1 cellular context compared by ENCODE assay signal in the genomic region with DNA sequence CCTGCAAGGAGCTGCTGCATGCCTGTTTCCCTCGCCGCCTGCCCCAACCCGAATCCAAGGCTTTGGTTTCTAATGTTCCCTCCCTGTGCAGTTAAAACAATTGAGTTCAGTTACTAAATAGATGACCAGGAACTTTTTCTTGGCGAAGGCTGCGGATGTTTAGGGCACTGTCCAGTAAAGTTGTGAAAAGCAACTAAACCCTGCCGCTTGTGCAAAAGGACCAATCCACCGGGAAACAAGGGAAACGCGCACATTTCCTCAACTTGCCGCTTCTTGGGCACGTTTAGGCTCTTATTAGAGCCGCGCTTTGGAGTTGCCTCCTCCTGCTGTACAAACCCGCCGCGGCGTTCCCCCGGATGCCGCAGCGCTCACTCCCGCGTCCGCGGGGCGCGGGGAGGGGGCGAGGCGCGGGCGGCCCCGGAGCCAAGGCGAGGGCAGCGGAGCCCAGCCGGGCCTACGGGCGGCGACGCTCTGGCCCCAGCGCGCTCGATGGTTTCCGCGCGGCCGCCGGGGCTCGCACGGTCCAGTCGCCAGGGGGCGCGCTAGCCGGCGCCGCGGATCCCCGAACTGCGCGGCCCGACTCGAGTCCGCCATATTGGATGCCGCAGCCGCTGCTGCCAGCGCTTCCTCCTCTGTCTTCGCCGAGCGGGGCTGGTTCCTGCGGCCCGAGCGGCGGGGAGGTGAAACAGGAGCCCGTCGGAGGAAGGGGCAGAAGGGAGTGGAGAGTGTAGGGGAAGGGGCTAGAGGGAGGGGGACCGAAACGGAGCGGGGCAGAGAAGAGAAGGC.
A peak's percentile ranks its signal among the peaks of the same experiment; 100 is the strongest.
TF ChIP-seq lines count a peak whose summit lies in the region.

A gene with protein sequence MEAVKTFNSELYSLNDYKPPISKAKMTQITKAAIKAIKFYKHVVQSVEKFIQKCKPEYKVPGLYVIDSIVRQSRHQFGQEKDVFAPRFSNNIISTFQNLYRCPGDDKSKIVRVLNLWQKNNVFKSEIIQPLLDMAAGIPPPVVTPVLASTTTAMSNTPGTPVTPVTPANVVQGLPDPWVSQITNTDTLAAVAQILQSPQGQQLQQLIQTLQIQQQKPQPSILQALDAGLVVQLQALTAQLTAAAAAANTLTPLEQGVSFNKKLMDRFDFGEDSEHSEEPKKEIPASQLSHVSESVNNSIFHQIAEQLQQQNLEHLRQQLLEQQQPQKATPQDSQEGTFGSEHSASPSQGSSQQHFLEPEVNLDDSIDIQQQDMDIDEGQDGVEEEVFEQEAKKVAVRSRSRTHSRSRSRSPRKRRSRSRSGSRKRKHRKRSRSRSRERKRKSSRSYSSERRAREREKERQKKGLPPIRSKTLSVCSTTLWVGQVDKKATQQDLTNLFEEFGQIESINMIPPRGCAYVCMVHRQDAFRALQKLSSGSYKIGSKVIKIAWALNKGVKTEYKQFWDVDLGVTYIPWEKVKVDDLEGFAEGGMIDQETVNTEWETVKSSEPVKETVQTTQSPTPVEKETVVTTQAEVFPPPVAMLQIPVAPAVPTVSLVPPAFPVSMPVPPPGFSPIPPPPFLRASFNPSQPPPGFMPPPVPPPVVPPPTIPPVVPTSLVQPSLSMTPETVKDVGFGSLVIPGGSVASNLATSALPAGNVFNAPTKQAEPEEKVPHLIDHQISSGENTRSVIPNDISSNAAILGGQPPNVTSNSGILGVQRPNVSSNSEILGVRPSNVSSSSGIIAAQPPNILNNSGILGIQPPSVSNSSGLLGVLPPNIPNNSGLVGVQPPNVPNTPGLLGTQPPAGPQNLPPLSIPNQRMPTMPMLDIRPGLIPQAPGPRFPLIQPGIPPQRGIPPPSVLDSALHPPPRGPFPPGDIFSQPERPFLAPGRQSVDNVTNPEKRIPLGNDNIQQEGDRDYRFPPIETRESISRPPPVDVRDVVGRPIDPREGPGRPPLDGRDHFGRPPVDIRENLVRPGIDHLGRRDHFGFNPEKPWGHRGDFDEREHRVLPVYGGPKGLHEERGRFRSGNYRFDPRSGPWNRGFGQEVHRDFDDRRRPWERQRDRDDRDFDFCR (N-terminal part only) (plus strand): TSS at position 593 of the 786 bp plus-strand sequence. CDS start 485 bp downstream, outside the sequence.

TF ChIP-seq in HepG2, 621 proteins besides CTCF, POLR2A, EP300 and RAD21 (continued from another document and continues in another):
- TF ChIP-seq ZNF670 (CRISPR knock-in tag; IDR thresholded peaks at IDR 0.05; ENCODE audit: borderline replicate concordance), result 0 out of 2 replicates have a peak, but pooled peaks have one; percentile 34
- 0 out of 2 replicates have a peak, but pooled peaks have one; percentile 35 for TF ChIP-seq ZBTB20 (CRISPR knock-in tag; IDR thresholded peaks at IDR 0.05; ENCODE audit: borderline replicate concordance, low read depth)
- TF ChIP-seq, protein P1, sequence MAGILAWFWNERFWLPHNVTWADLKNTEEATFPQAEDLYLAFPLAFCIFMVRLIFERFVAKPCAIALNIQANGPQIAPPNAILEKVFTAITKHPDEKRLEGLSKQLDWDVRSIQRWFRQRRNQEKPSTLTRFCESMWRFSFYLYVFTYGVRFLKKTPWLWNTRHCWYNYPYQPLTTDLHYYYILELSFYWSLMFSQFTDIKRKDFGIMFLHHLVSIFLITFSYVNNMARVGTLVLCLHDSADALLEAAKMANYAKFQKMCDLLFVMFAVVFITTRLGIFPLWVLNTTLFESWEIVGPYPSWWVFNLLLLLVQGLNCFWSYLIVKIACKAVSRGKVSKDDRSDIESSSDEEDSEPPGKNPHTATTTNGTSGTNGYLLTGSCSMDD (CRISPR knock-in tag; IDR thresholded peaks at IDR 0.05), result no peak
- TF ChIP-seq, protein P2, sequence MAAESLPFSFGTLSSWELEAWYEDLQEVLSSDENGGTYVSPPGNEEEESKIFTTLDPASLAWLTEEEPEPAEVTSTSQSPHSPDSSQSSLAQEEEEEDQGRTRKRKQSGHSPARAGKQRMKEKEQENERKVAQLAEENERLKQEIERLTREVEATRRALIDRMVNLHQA (CRISPR knock-in tag; IDR thresholded peaks at IDR 0.05), result no peak
- TF ChIP-seq KLF12 (CRISPR knock-in tag; IDR thresholded peaks at IDR 0.05; ENCODE audit: borderline replicate concordance), result no peak
- no peak for TF ChIP-seq MBD4 (IDR thresholded peaks at IDR 0.05; ENCODE audit: borderline replicate concordance, low read length)
- peak; percentile 30 for TF ChIP-seq RBM39 (IDR thresholded peaks at IDR 0.05; ENCODE audit: low read depth, low read length, poor library complexity, severe bottlenecking)
- TF ChIP-seq PTBP1 (IDR thresholded peaks at IDR 0.05; ENCODE audit: low read depth, low read length, poor library complexity, severe bottlenecking), result no peak
- TF ChIP-seq ZNF253 (CRISPR knock-in tag; IDR thresholded peaks at IDR 0.05; ENCODE audit: borderline replicate concordance), result no peak
- TF ChIP-seq ZEB1 (IDR thresholded peaks at IDR 0.05; ENCODE audit: insufficient replicate concordance, low read depth), result peak; percentile 72
- peak; percentile 94 for TF ChIP-seq YEATS4 (CRISPR knock-in tag; IDR thresholded peaks at IDR 0.05; ENCODE audit: borderline replicate concordance)
- TF ChIP-seq CBFB (CRISPR knock-in tag; IDR thresholded peaks at IDR 0.05), result 0 out of 2 replicates have a peak, but pooled peaks have one; percentile 25
- peak; percentile 51; the same call in 1 of the 2 replicates for TF ChIP-seq ZNF761 (CRISPR knock-in tag; conservative IDR thresholded peaks at IDR 0.05)
- TF ChIP-seq BCL3 (CRISPR knock-in tag; IDR thresholded peaks at IDR 0.05), result no peak
- TF ChIP-seq E2F1 (CRISPR knock-in tag; IDR thresholded peaks at IDR 0.05), result peak; percentile 53
- peak; percentile 51; the same call in 1 of the 2 replicates for TF ChIP-seq DR1 (CRISPR knock-in tag; IDR thresholded peaks at IDR 0.05)
- peak; percentile 81; the same call in 1 of the 2 replicates for TF ChIP-seq ZNF672 (CRISPR knock-in tag; IDR thresholded peaks at IDR 0.05)
- no peak for TF ChIP-seq ATF7 (IDR thresholded peaks at IDR 0.05)
- TF ChIP-seq ATF7 (CRISPR knock-in tag; IDR thresholded peaks at IDR 0.05), result peak; percentile 71; the same call in 1 of the 2 replicates
- TF ChIP-seq, protein P3, sequence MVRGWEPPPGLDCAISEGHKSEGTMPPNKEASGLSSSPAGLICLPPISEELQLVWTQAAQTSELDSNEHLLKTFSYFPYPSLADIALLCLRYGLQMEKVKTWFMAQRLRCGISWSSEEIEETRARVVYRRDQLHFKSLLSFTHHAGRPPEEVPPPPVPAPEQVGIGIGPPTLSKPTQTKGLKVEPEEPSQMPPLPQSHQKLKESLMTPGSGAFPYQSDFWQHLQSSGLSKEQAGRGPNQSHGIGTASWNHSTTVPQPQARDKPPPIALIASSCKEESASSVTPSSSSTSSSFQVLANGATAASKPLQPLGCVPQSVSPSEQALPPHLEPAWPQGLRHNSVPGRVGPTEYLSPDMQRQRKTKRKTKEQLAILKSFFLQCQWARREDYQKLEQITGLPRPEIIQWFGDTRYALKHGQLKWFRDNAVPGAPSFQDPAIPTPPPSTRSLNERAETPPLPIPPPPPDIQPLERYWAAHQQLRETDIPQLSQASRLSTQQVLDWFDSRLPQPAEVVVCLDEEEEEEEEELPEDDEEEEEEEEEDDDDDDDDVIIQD (CRISPR knock-in tag; IDR thresholded peaks at IDR 0.05; ENCODE audit: low read depth), result peak; percentile 16; the same call in 1 of the 2 replicates
- TF ChIP-seq, protein P4, sequence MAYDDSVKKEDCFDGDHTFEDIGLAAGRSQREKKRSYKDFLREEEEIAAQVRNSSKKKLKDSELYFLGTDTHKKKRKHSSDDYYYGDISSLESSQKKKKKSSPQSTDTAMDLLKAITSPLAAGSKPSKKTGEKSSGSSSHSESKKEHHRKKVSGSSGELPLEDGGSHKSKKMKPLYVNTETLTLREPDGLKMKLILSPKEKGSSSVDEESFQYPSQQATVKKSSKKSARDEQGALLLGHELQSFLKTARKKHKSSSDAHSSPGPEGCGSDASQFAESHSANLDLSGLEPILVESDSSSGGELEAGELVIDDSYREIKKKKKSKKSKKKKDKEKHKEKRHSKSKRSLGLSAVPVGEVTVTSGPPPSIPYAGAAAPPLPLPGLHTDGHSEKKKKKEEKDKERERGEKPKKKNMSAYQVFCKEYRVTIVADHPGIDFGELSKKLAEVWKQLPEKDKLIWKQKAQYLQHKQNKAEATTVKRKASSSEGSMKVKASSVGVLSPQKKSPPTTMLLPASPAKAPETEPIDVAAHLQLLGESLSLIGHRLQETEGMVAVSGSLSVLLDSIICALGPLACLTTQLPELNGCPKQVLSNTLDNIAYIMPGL (CRISPR knock-in tag; IDR thresholded peaks at IDR 0.05; ENCODE audit: borderline replicate concordance in 1 of 2, low read depth in 1 of 2), result peak; percentile 98 to 99
- TF ChIP-seq ZNF251 (CRISPR knock-in tag; IDR thresholded peaks at IDR 0.05), result no peak
- TF ChIP-seq, protein P5, sequence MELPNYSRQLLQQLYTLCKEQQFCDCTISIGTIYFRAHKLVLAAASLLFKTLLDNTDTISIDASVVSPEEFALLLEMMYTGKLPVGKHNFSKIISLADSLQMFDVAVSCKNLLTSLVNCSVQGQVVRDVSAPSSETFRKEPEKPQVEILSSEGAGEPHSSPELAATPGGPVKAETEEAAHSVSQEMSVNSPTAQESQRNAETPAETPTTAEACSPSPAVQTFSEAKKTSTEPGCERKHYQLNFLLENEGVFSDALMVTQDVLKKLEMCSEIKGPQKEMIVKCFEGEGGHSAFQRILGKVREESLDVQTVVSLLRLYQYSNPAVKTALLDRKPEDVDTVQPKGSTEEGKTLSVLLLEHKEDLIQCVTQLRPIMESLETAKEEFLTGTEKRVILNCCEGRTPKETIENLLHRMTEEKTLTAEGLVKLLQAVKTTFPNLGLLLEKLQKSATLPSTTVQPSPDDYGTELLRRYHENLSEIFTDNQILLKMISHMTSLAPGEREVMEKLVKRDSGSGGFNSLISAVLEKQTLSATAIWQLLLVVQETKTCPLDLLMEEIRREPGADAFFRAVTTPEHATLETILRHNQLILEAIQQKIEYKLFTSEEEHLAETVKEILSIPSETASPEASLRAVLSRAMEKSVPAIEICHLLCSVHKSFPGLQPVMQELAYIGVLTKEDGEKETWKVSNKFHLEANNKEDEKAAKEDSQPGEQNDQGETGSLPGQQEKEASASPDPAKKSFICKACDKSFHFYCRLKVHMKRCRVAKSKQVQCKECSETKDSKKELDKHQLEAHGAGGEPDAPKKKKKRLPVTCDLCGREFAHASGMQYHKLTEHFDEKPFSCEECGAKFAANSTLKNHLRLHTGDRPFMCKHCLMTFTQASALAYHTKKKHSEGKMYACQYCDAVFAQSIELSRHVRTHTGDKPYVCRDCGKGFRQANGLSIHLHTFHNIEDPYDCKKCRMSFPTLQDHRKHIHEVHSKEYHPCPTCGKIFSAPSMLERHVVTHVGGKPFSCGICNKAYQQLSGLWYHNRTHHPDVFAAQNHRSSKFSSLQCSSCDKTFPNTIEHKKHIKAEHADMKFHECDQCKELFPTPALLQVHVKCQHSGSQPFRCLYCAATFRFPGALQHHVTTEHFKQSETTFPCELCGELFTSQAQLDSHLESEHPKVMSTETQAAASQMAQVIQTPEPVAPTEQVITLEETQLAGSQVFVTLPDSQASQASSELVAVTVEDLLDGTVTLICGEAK (IDR thresholded peaks at IDR 0.05), result no peak
- TF ChIP-seq, protein P5 (CRISPR knock-in tag; IDR thresholded peaks at IDR 0.05), result no peak; the same call in 1 of the 2 replicates
- 0 out of 2 replicates have a peak, but pooled peaks have one; percentile 6 for TF ChIP-seq MTA1 (CRISPR knock-in tag; IDR thresholded peaks at IDR 0.05; ENCODE audit: borderline replicate concordance)
- no peak; the same call in none of the 2 replicates for TF ChIP-seq ATF7-NPFF (CRISPR knock-in tag; IDR thresholded peaks at IDR 0.05; ENCODE audit: low read depth)
- TF ChIP-seq ZNF230 (CRISPR knock-in tag; IDR thresholded peaks at IDR 0.05), result peak; percentile 85; the same call in 1 of the 2 replicates
- TF ChIP-seq ZNF773 (CRISPR knock-in tag; IDR thresholded peaks at IDR 0.05; ENCODE audit: borderline replicate concordance), result no peak
